9 cellular contexts compared by ENCODE assay signal in genomic region chr11:1307163-1307870, GRCh38. TPM values are rescaled to one million over a fixed set of nuclear protein-coding genes. Genes with fewer than 3 reads are reported as not detected.
A peak's percentile ranks its signal among the peaks of the same experiment; 100 is the strongest.
DNase-seq lines count a peak whose midpoint lies in the region; ATAC-seq and TF ChIP-seq lines count a peak whose summit lies in the region.
"Had no signal": no experiment of that assay in that cellular context is flagged by ENCODE, and none has a peak within 500 bp of the region (broad histone marks: within the 10 kb centered on the region; RNA-seq: fewer than 3 reads in every experiment).

No MANE protein-coding gene starts in this region.

- peak overlapping the region in 2 of 3 donors; percentile 89 to 96 for H3K27ac ChIP-seq in right lobe of liver
- H3K27ac ChIP-seq in upper lobe of right lung: no peak overlapping the region

- peak; percentile 34 for DNase-seq in activated naive CD4-positive, alpha-beta T cell treated with anti-CD3 and anti-CD28 coated beads, Interleukin-2, amount 10 ng/mL, durations not matched to agents 7 days and 5 days
- DNase-seq in activated naive CD4-positive, alpha-beta T cell treated with anti-CD3 and anti-CD28 coated beads, Interleukin-2, amount 50 U/mL, for 72 hours (ENCODE audit: low spot score in 2 of 2): no peak
- no peak for DNase-seq in activated T-helper 1 cell treated with anti-CD3 and anti-CD28 coated beads, Interleukin-12 subunit alpha, Interleukin-12 subunit beta, Interleukin-2, Interleukin-4 antibody, amounts not matched to agents 30 ng/mL and 10 ng/mL and 1 ng/mL, durations not matched to agents 14 hours and 24 hours and 36 hours (ENCODE audit: low spot score)
- DNase-seq in right lobe of liver: peak in 2 of 3 donors; percentile 48 to 49
- DNase-seq in upper lobe of right lung: peak; percentile 73
- no peak for DNase-seq in Ammon's horn (ENCODE audit: low spot score)
- DNase-seq: amniotic stem cell had no signal

- H3K36me3 ChIP-seq in right lobe of liver: peaks cover 0 to 2% (median 0%) of the 10 kb centered on the region in 4 donors
- H3K36me3 ChIP-seq in upper lobe of right lung: peaks cover 7% of the 10 kb centered on the region

- ATAC-seq in activated naive CD4-positive, alpha-beta T cell treated with anti-CD3 and anti-CD28 coated beads, Interleukin-2, amount 50 U/mL, for 72 hours: no peak
- no peak for ATAC-seq in right lobe of liver
- ATAC-seq in upper lobe of right lung: peak; percentile 4
- ATAC-seq in GM21423 (IDR thresholded peaks at IDR 0.05; ENCODE audit: unreplicated experiment): no peak
- no peak for ATAC-seq in GM21367 (IDR thresholded peaks at IDR 0.05; ENCODE audit: unreplicated experiment)

- H3K4me1 ChIP-seq in right lobe of liver (peaks cover 0 to 62% (median 22%) of the 10 kb centered on the region in 4 donors), upper lobe of right lung (peaks cover 62% of the 10 kb centered on the region)

- H3K36me3 Mint-ChIP-seq in activated naive CD4-positive, alpha-beta T cell treated with anti-CD3 and anti-CD28 coated beads, Interleukin-2, amount 10 ng/mL, durations not matched to agents 7 days and 5 days: peaks cover 7% of the 10 kb centered on the region
- H3K36me3 Mint-ChIP-seq in activated naive CD4-positive, alpha-beta T cell treated with anti-CD3 and anti-CD28 coated beads, Interleukin-2, amount 50 U/mL, for 72 hours: peaks cover 19% of the 10 kb centered on the region in 2 donors
- peaks cover 9% of the 10 kb centered on the region for H3K36me3 Mint-ChIP-seq in activated T-helper 1 cell treated with anti-CD3 and anti-CD28 coated beads, Interleukin-12 subunit alpha, Interleukin-12 subunit beta, Interleukin-2, Interleukin-4 antibody, amounts not matched to agents 30 ng/mL and 10 ng/mL and 1 ng/mL, durations not matched to agents 14 hours and 24 hours and 36 hours (ENCODE audit: low read depth)

- no peak for TF ChIP-seq POLR2A in right lobe of liver (IDR thresholded peaks at IDR 0.05)

- CTCF ChIA-PET in activated naive CD4-positive, alpha-beta T cell treated with anti-CD3 and anti-CD28 coated beads, Interleukin-2, amount 10 ng/mL, durations not matched to agents 7 days and 5 days (lab: Charles Lee): no interaction called here

- H3K9me3 Mint-ChIP-seq in activated naive CD4-positive, alpha-beta T cell treated with anti-CD3 and anti-CD28 coated beads, Interleukin-2, amount 10 ng/mL, durations not matched to agents 7 days and 5 days: peaks cover 13% of the 10 kb centered on the region
- H3K9me3 Mint-ChIP-seq in activated naive CD4-positive, alpha-beta T cell treated with anti-CD3 and anti-CD28 coated beads, Interleukin-2, amount 50 U/mL, for 72 hours: peaks cover 11% of the 10 kb centered on the region in 2 donors
- H3K9me3 Mint-ChIP-seq in activated T-helper 1 cell treated with anti-CD3 and anti-CD28 coated beads, Interleukin-12 subunit alpha, Interleukin-12 subunit beta, Interleukin-2, Interleukin-4 antibody, amounts not matched to agents 30 ng/mL and 10 ng/mL and 1 ng/mL, durations not matched to agents 14 hours and 24 hours and 36 hours: peaks cover 15% of the 10 kb centered on the region

- H3K4me3 ChIP-seq in right lobe of liver: peak overlapping the region in 1 of 3 donors; percentile 82
- no peak overlapping the region for H3K4me3 ChIP-seq in upper lobe of right lung

- intact Hi-C loops in activated T-helper 1 cell treated with anti-CD3 and anti-CD28 coated beads, Interleukin-12 subunit alpha, Interleukin-12 subunit beta, Interleukin-2, Interleukin-4 antibody, amounts not matched to agents 30 ng/mL and 10 ng/mL and 1 ng/mL, durations not matched to agents 14 hours and 24 hours and 36 hours (cut with micrococcal nuclease): loop anchor here (5.0 kb wide), 1 partner anchor 265 kb away; the partner anchor contains the start of gene DUSP8
- intact Hi-C loops in right lobe of liver (cut with DNase I): no loop called here
- intact Hi-C loops in upper lobe of right lung (cut with DNase I): no loop called here

- H3K27me3 ChIP-seq in right lobe of liver (no peaks in the 10 kb centered on the region), upper lobe of right lung (no peaks in the 10 kb centered on the region)

- WGBS in right lobe of liver (ENCODE audit: insufficient coverage, low coverage, low lambda C conversion rate, missing lambda C conversion rate): 25% methylated on average over 14 of the region's 21 CpGs

- TF ChIP-seq CTCF in right lobe of liver (IDR thresholded peaks at IDR 0.05) (no peak), upper lobe of right lung (IDR thresholded peaks at IDR 0.05) (no peak)

- peak overlapping the region; percentile 21 for H3K4me3 Mint-ChIP-seq in activated naive CD4-positive, alpha-beta T cell treated with anti-CD3 and anti-CD28 coated beads, Interleukin-2, amount 10 ng/mL, durations not matched to agents 7 days and 5 days
- peak overlapping the region; percentile 77 for H3K4me3 Mint-ChIP-seq in activated T-helper 1 cell treated with anti-CD3 and anti-CD28 coated beads, Interleukin-12 subunit alpha, Interleukin-12 subunit beta, Interleukin-2, Interleukin-4 antibody, amounts not matched to agents 30 ng/mL and 10 ng/mL and 1 ng/mL, durations not matched to agents 14 hours and 24 hours and 36 hours

- H3K4me1 Mint-ChIP-seq in activated naive CD4-positive, alpha-beta T cell treated with anti-CD3 and anti-CD28 coated beads, Interleukin-2, amount 10 ng/mL, durations not matched to agents 7 days and 5 days: peaks cover 39% of the 10 kb centered on the region
- peaks cover 19% of the 10 kb centered on the region for H3K4me1 Mint-ChIP-seq in activated T-helper 1 cell treated with anti-CD3 and anti-CD28 coated beads, Interleukin-12 subunit alpha, Interleukin-12 subunit beta, Interleukin-2, Interleukin-4 antibody, amounts not matched to agents 30 ng/mL and 10 ng/mL and 1 ng/mL, durations not matched to agents 14 hours and 24 hours and 36 hours (ENCODE audit: low read depth)

- no peak overlapping the region for H3K27ac Mint-ChIP-seq in activated naive CD4-positive, alpha-beta T cell treated with anti-CD3 and anti-CD28 coated beads, Interleukin-2, amount 10 ng/mL, durations not matched to agents 7 days and 5 days
- H3K27ac Mint-ChIP-seq in activated naive CD4-positive, alpha-beta T cell treated with anti-CD3 and anti-CD28 coated beads, Interleukin-2, amount 50 U/mL, for 72 hours: peak overlapping the region in 1 of 2 donors; percentile 56
- no peak overlapping the region for H3K27ac Mint-ChIP-seq in activated T-helper 1 cell treated with anti-CD3 and anti-CD28 coated beads, Interleukin-12 subunit alpha, Interleukin-12 subunit beta, Interleukin-2, Interleukin-4 antibody, amounts not matched to agents 30 ng/mL and 10 ng/mL and 1 ng/mL, durations not matched to agents 14 hours and 24 hours and 36 hours

- H3K27me3 Mint-ChIP-seq in activated naive CD4-positive, alpha-beta T cell treated with anti-CD3 and anti-CD28 coated beads, Interleukin-2, amount 10 ng/mL, durations not matched to agents 7 days and 5 days: peaks cover 6% of the 10 kb centered on the region
- peaks cover 7% of the 10 kb centered on the region for H3K27me3 Mint-ChIP-seq in activated T-helper 1 cell treated with anti-CD3 and anti-CD28 coated beads, Interleukin-12 subunit alpha, Interleukin-12 subunit beta, Interleukin-2, Interleukin-4 antibody, amounts not matched to agents 30 ng/mL and 10 ng/mL and 1 ng/mL, durations not matched to agents 14 hours and 24 hours and 36 hours (ENCODE audit: insufficient read depth)

- H3K9me3 ChIP-seq in right lobe of liver (no peaks in the 10 kb centered on the region), upper lobe of right lung (no peaks in the 10 kb centered on the region)

RNA-seq across cellular contexts. Expression of gene TOLLIP, which starts 2.1 kb away (rescaled TPM):
- 10 to 100 TPM; 29.5 to 36.1 TPM for total RNA-seq in activated naive CD4-positive, alpha-beta T cell treated with anti-CD3 and anti-CD28 coated beads, Interleukin-2, amount 50 U/mL, for 72 hours
- 37.4 and 42.9 TPM in 2 replicates for total RNA-seq in activated T-helper 1 cell treated with anti-CD3 and anti-CD28 coated beads, Interleukin-12 subunit alpha, Interleukin-12 subunit beta, Interleukin-2, Interleukin-4 antibody, amounts not matched to agents 30 ng/mL and 10 ng/mL and 1 ng/mL, durations not matched to agents 14 hours and 24 hours and 36 hours
- total RNA-seq in right lobe of liver: 100 to 1,000 TPM in 1 of 6 experiments, 10 to 100 TPM in 5; 68.3 to 103 (median 88.0) TPM
- 71.1 TPM for total RNA-seq in upper lobe of right lung

Comparison
In these comparisons a context has a peak if more than half of its experiments do, and no peak if none do; other contexts are left out.
1. DNase-seq: peak in activated naive CD4-positive, alpha-beta T cell treated with anti-CD3 and anti-CD28 coated beads, Interleukin-2, amount 10 ng/mL, durations not matched to agents 7 days and 5 days (single experiment), right lobe of liver (2 of 3) and upper lobe of right lung (single experiment); none in activated naive CD4-positive, alpha-beta T cell treated with anti-CD3 and anti-CD28 coated beads, Interleukin-2, amount 50 U/mL, for 72 hours (0 of 2), activated T-helper 1 cell treated with anti-CD3 and anti-CD28 coated beads, Interleukin-12 subunit alpha, Interleukin-12 subunit beta, Interleukin-2, Interleukin-4 antibody, amounts not matched to agents 30 ng/mL and 10 ng/mL and 1 ng/mL, durations not matched to agents 14 hours and 24 hours and 36 hours (single experiment) and Ammon's horn (single experiment).